ENCODE assay signal across 14 cellular contexts in genomic region chr1:10898921-10899320, GRCh38.
"Had no signal": no experiment of that assay in that cellular context is flagged by ENCODE, and none has a peak within 500 bp of the region (broad histone marks: within the 10 kb centered on the region; RNA-seq: fewer than 3 reads in every experiment).

No MANE protein-coding gene starts in this region.

- H3K9me3 Mint-ChIP-seq: activated naive CD4-positive, alpha-beta T cell treated with anti-CD3 and anti-CD28 coated beads, Interleukin-2, amount 50 U/mL, for 24 hours; activated T-cell treated with anti-CD3 and anti-CD28 coated beads, Interleukin-2, amount 50 U/mL, for 24 hours; brain; memory B cell; natural killer cell treated with Interleukin-12 subunit alpha and Interleukin-12 subunit beta and Interleukin-15 and Interleukin-18, amount 100 ng/mL, for 72 hours; stimulated activated naive CD8-positive, alpha-beta T cell treated with anti-CD3 and anti-CD28 coated beads, Interleukin-15, amount 100 ng/mL, for 72 hours had no signal

- H3K4me3 Mint-ChIP-seq: activated CD8-positive, alpha-beta memory T cell treated with anti-CD3 and anti-CD28 coated beads, Interleukin-2, amount 10 ng/mL, durations not matched to agents 7 days and 5 days; activated naive CD4-positive, alpha-beta T cell treated with anti-CD3 and anti-CD28 coated beads, Interleukin-2, amount 50 U/mL, for 24 hours; activated T-cell treated with anti-CD3 and anti-CD28 coated beads, Interleukin-2, amount 50 U/mL, for 24 hours; brain; memory B cell; natural killer cell treated with Interleukin-12 subunit alpha and Interleukin-12 subunit beta and Interleukin-15 and Interleukin-18, amount 100 ng/mL, for 72 hours; stimulated activated naive CD8-positive, alpha-beta T cell treated with anti-CD3 and anti-CD28 coated beads, Interleukin-15, amount 100 ng/mL, for 72 hours had no signal

- H3K27me3 Mint-ChIP-seq: activated CD8-positive, alpha-beta memory T cell treated with anti-CD3 and anti-CD28 coated beads, Interleukin-2, amount 10 ng/mL, durations not matched to agents 7 days and 5 days; activated naive CD4-positive, alpha-beta T cell treated with anti-CD3 and anti-CD28 coated beads, Interleukin-2, amount 50 U/mL, for 24 hours; natural killer cell treated with Interleukin-12 subunit alpha and Interleukin-12 subunit beta and Interleukin-15 and Interleukin-18, amount 100 ng/mL, for 72 hours; stimulated activated naive CD8-positive, alpha-beta T cell treated with anti-CD3 and anti-CD28 coated beads, Interleukin-15, amount 100 ng/mL, for 72 hours had no signal

- H3K27ac Mint-ChIP-seq: activated CD8-positive, alpha-beta memory T cell treated with anti-CD3 and anti-CD28 coated beads, Interleukin-2, amount 10 ng/mL, durations not matched to agents 7 days and 5 days; activated naive CD4-positive, alpha-beta T cell treated with anti-CD3 and anti-CD28 coated beads, Interleukin-2, amount 50 U/mL, for 24 hours; activated T-cell treated with anti-CD3 and anti-CD28 coated beads, Interleukin-2, amount 50 U/mL, for 24 hours; memory B cell; natural killer cell treated with Interleukin-12 subunit alpha and Interleukin-12 subunit beta and Interleukin-15 and Interleukin-18, amount 100 ng/mL, for 72 hours had no signal

- DNase-seq: activated CD4-positive, alpha-beta T cell treated with anti-CD3 and anti-CD28 coated beads, Interleukin-2, amount 50 U/mL, for 48 hours; activated CD8-positive, alpha-beta memory T cell treated with anti-CD3 and anti-CD28 coated beads, Interleukin-2, amount 10 ng/mL, durations not matched to agents 7 days and 5 days; activated effector memory CD4-positive, alpha-beta T cell treated with Interleukin-2 at 50 U/mL for 16 hours; activated T-cell treated with anti-CD3 and anti-CD28 coated beads, Interleukin-2, amount 50 U/mL, for 24 hours; cerebellar nuclear complex; dermis blood vessel endothelial cell; left colon; stimulated activated CD4-positive, alpha-beta T cell treated with anti-CD3 and anti-CD28 coated beads, Interleukin-4, amount 100 ng/mL, for 1 hour; stimulated activated naive CD8-positive, alpha-beta T cell treated with anti-CD3 and anti-CD28 coated beads, Interleukin-15, amount 100 ng/mL, for 72 hours; T-helper 2 cell had no signal

- H3K36me3 Mint-ChIP-seq: activated CD8-positive, alpha-beta memory T cell treated with anti-CD3 and anti-CD28 coated beads, Interleukin-2, amount 10 ng/mL, durations not matched to agents 7 days and 5 days; activated naive CD4-positive, alpha-beta T cell treated with anti-CD3 and anti-CD28 coated beads, Interleukin-2, amount 50 U/mL, for 24 hours; brain; memory B cell; natural killer cell treated with Interleukin-12 subunit alpha and Interleukin-12 subunit beta and Interleukin-15 and Interleukin-18, amount 100 ng/mL, for 72 hours had no signal

- ATAC-seq: left colon; natural killer cell treated with Interleukin-12 subunit alpha and Interleukin-12 subunit beta and Interleukin-15 and Interleukin-18, amount 100 ng/mL, for 72 hours; stimulated activated naive CD8-positive, alpha-beta T cell treated with anti-CD3 and anti-CD28 coated beads, Interleukin-15, amount 100 ng/mL, for 72 hours had no signal
